ENCODE assay signal across 9 cellular contexts in genomic region chr6:43669922-43670622, GRCh38. TPM values are rescaled to one million over a fixed set of nuclear protein-coding genes. Genes with fewer than 3 reads are reported as not detected.
A peak's percentile ranks its signal among the peaks of the same experiment; 100 is the strongest.
DNase-seq lines count a peak whose midpoint lies in the region; ATAC-seq and TF ChIP-seq lines count a peak whose summit lies in the region.
"Had no signal": no experiment of that assay in that cellular context is flagged by ENCODE, and none has a peak within 500 bp of the region (broad histone marks: within the 10 kb centered on the region; RNA-seq: fewer than 3 reads in every experiment).

No MANE protein-coding gene starts in this region.

- H3K9ac ChIP-seq in SK-N-SH, result no peak overlapping the region

- H3K9me2 ChIP-seq in SK-N-SH, result no peaks in the 10 kb centered on the region

- H3K4me3 ChIP-seq in tibial nerve (no peak overlapping the region), SK-N-SH (ENCODE audit: low read depth in 2 of 2, low read length in 1 of 2) (no peak overlapping the region)
- H3K4me3 ChIP-seq: BLaER1 treated with 17β-estradiol and CSF1 and Interleukin-3, amounts not matched to agents 10 nM and 100 nM had no signal

- ATAC-seq in HG03045 (IDR thresholded peaks at IDR 0.05; ENCODE audit: unreplicated experiment) (no peak), HG02981 (IDR thresholded peaks at IDR 0.05; ENCODE audit: unreplicated experiment) (no peak)

- POLR2A ChIA-PET in SK-N-SH (lab: Yijun Ruan, JAX), result interaction anchor here (0.6 to 6.3 kb wide), 4 partner anchors 12 to 409 kb away, joined by 3 to 33 read pairs (median 4); partner anchors contain the start of gene VEGFA

- DNase-seq in activated T-cell treated with anti-CD3 and anti-CD28 coated beads, Interleukin-2, amount 50 U/mL, for 24 hours, result no peak
- no peak for DNase-seq in activated T-cell treated with anti-CD3 and anti-CD28 coated beads, Interleukin-2, amount 50 U/mL, for 1 hour
- DNase-seq in activated T-cell treated with anti-CD3 and anti-CD28 coated beads, Interleukin-2, amount 50 U/mL, for 48 hours, result peak; percentile 41 to 49
- DNase-seq in iPS-NIHi7 (ENCODE audit: extremely low spot score) (peak; percentile 62), tibial nerve (ENCODE audit: low spot score in 2 of 2) (no peak), SK-N-SH (no peak)

- no peak for TF ChIP-seq POLR2A in tibial nerve (IDR thresholded peaks at IDR 0.05)

- H3K4me3 Mint-ChIP-seq in activated T-cell treated with anti-CD3 and anti-CD28 coated beads, Interleukin-2, amount 50 U/mL, for 24 hours, result no peak overlapping the region

- CTCF ChIA-PET in SK-N-SH (lab: Yijun Ruan, JAX), result interaction anchor here (0.8 to 7.2 kb wide), 9 partner anchors 8 to 643 kb away, joined by 3 to 118 read pairs (median 7); partner anchors contain the start of genes AARS2 and VEGFA

- no peaks in the 10 kb centered on the region for H3K27me3 Mint-ChIP-seq in activated T-cell treated with anti-CD3 and anti-CD28 coated beads, Interleukin-2, amount 50 U/mL, for 24 hours

- peak overlapping the region; percentile 86 for H3K27ac Mint-ChIP-seq in activated T-cell treated with anti-CD3 and anti-CD28 coated beads, Interleukin-2, amount 50 U/mL, for 24 hours

- H3K9me3 Mint-ChIP-seq in activated T-cell treated with anti-CD3 and anti-CD28 coated beads, Interleukin-2, amount 50 U/mL, for 24 hours, result no peaks in the 10 kb centered on the region

- no peaks in the 10 kb centered on the region for H4K20me1 ChIP-seq in SK-N-SH (ENCODE audit: insufficient read depth)

- no peak for TF ChIP-seq RAD21 in SK-N-SH (IDR thresholded peaks at IDR 0.05; ENCODE audit: low read length)

- WGBS in tibial nerve, 2 donors, result 77 to 80% methylated on average over 6 of the region's 6 CpGs
- WGBS in SK-N-SH (ENCODE audit: low lambda C conversion rate), result 97% methylated on average over 6 of the region's 6 CpGs

- H3K4me1 ChIP-seq in tibial nerve (peaks cover 0 to 56% (median 24%) of the 10 kb centered on the region in 4 donors), SK-N-SH (ENCODE audit: control insufficient read depth in 1 of 2, insufficient read depth in 2 of 2, low read depth in 1 of 2, low read length in 1 of 2) (peaks cover 0 to 29% of the 10 kb centered on the region in 2 experiments; a peak in 1 of 4 replicates)

- H3K36me3 ChIP-seq in tibial nerve (peaks cover 0 to 48% (median 19%) of the 10 kb centered on the region in 3 donors), SK-N-SH (replicated peaks in 1 of 2; ENCODE audit: control insufficient read depth in 1 of 2, insufficient read depth in 2 of 2, low read length in 1 of 2) (peaks cover 0 to 37% of the 10 kb centered on the region in 2 experiments)

- H3F3A ChIP-seq in SK-N-SH (replicated peaks; ENCODE audit: insufficient read depth), result peaks cover 13% of the 10 kb centered on the region

- no peaks in the 10 kb centered on the region for H3K27me3 ChIP-seq in tibial nerve
- no peaks in the 10 kb centered on the region for H3K27me3 ChIP-seq in SK-N-SH (ENCODE audit: insufficient read depth)
- H3K27me3 ChIP-seq: BLaER1 treated with 17β-estradiol and CSF1 and Interleukin-3, amounts not matched to agents 10 nM and 100 nM had no signal

- peaks cover 55% of the 10 kb centered on the region for H3K36me3 Mint-ChIP-seq in activated T-cell treated with anti-CD3 and anti-CD28 coated beads, Interleukin-2, amount 50 U/mL, for 24 hours (ENCODE audit: low read depth)

- TF ChIP-seq EP300 in tibial nerve (IDR thresholded peaks at IDR 0.05) (no peak), SK-N-SH (IDR thresholded peaks at IDR 0.05; ENCODE audit: borderline replicate concordance in 1 of 2, low read depth in 1 of 2, low read length in 1 of 2) (no peak)

- no peak overlapping the region for H2AFZ ChIP-seq in SK-N-SH (ENCODE audit: low read depth)

- peaks cover 34% of the 10 kb centered on the region for H3K4me1 Mint-ChIP-seq in activated T-cell treated with anti-CD3 and anti-CD28 coated beads, Interleukin-2, amount 50 U/mL, for 24 hours (ENCODE audit: low read depth)

- no peaks in the 10 kb centered on the region for H3K9me3 ChIP-seq in tibial nerve
- no peaks in the 10 kb centered on the region for H3K9me3 ChIP-seq in SK-N-SH
- H3K9me3 ChIP-seq: BLaER1 treated with 17β-estradiol and CSF1 and Interleukin-3, amounts not matched to agents 10 nM and 100 nM had no signal

- TF ChIP-seq CTCF in tibial nerve (IDR thresholded peaks at IDR 0.05), result no peak
- no peak for TF ChIP-seq CTCF in SK-N-SH (IDR thresholded peaks at IDR 0.05)

- H3K79me2 ChIP-seq in SK-N-SH (ENCODE audit: insufficient read depth), result no peaks in the 10 kb centered on the region

- no peak overlapping the region for H3K4me2 ChIP-seq in SK-N-SH

- H3K27ac ChIP-seq in tibial nerve (peak overlapping the region; percentile 9 to 84 (median 67)), SK-N-SH (ENCODE audit: low read depth in 2 of 2, low read length in 1 of 2) (no peak overlapping the region; a peak in 1 of 4 replicates)

TF ChIP-seq in SK-N-SH, 30 proteins besides CTCF, POLR2A, EP300 and RAD21:
- TF ChIP-seq ELF1 (IDR thresholded peaks at IDR 0.05) (no peak), ZBTB33 (IDR thresholded peaks at IDR 0.05; ENCODE audit: borderline replicate concordance, low read depth) (no peak), REST (IDR thresholded peaks at IDR 0.05; ENCODE audit: low read depth, low read length) (no peak)

RNA-seq across cellular contexts. Expression of gene MRPS18A, which starts 17.5 kb away (rescaled TPM):
- 10 to 100 TPM; 38.1 to 45.8 (median 43.9) TPM for total RNA-seq in tibial nerve
- 56.9 and 57.0 TPM in 2 replicates for polyA plus RNA-seq in SK-N-SH (2012; rRNA removed)
- 31.9 and 44.3 TPM in 2 replicates for polyA plus RNA-seq in SK-N-SH (2012; cell fraction: cytosol; rRNA removed)
- 33.1 and 37.4 TPM in 2 replicates for polyA plus RNA-seq in SK-N-SH (2012; cell fraction: nucleus; rRNA removed)

RNA-seq across cellular contexts. Expression of gene RSPH9, which starts 25.2 kb away (rescaled TPM):
- under 1 TPM in 3 of 4 donors, not detected in 1; 0.30 to 0.66 (median 0.63) TPM for total RNA-seq in tibial nerve
- polyA plus RNA-seq in SK-N-SH (2012; rRNA removed), result 0.05 and 0.06 TPM in 2 replicates
- polyA plus RNA-seq in SK-N-SH (2012; cell fraction: cytosol; rRNA removed), result 0.05 and 0.06 TPM in 2 replicates
- 0.07 and 0.11 TPM in 2 replicates for polyA plus RNA-seq in SK-N-SH (2012; cell fraction: nucleus; rRNA removed)

RNA-seq across cellular contexts. Expression of gene MAD2L1BP, which starts 34.4 kb away (rescaled TPM):
- 10 to 100 TPM; 16.3 to 36.9 (median 21.5) TPM for total RNA-seq in tibial nerve
- 30.9 and 42.2 TPM in 2 replicates for polyA plus RNA-seq in SK-N-SH (2012; rRNA removed)
- 28.5 and 34.8 TPM in 2 replicates for polyA plus RNA-seq in SK-N-SH (2012; cell fraction: cytosol; rRNA removed)
- 30.3 and 35.5 TPM in 2 replicates for polyA plus RNA-seq in SK-N-SH (2012; cell fraction: nucleus; rRNA removed)

RNA-seq across cellular contexts. Expression of gene GTPBP2, which starts 41.0 kb away (rescaled TPM):
- total RNA-seq in tibial nerve, result 10 to 100 TPM; 33.2 to 58.5 (median 39.7) TPM
- 83.7 and 124 TPM in 2 replicates for polyA plus RNA-seq in SK-N-SH (2012; rRNA removed)
- 27.8 and 39.2 TPM in 2 replicates for polyA plus RNA-seq in SK-N-SH (2012; cell fraction: cytosol; rRNA removed)
- polyA plus RNA-seq in SK-N-SH (2012; cell fraction: nucleus; rRNA removed), result 377 and 528 TPM in 2 replicates

Comparison
In these comparisons a context has a peak if more than half of its experiments do, and no peak if none do; other contexts are left out.
1. DNase-seq: peak in activated T-cell treated with anti-CD3 and anti-CD28 coated beads, Interleukin-2, amount 50 U/mL, for 48 hours (2 of 2) and iPS-NIHi7 (single experiment); none in activated T-cell treated with anti-CD3 and anti-CD28 coated beads, Interleukin-2, amount 50 U/mL, for 24 hours (single experiment), activated T-cell treated with anti-CD3 and anti-CD28 coated beads, Interleukin-2, amount 50 U/mL, for 1 hour (single experiment), tibial nerve (0 of 2) and SK-N-SH (single experiment).
2. H3K27ac ChIP-seq: peak in tibial nerve (4 of 4); none in SK-N-SH (0 of 2).